Comparison of ENCODE assay signal across 8 cellular contexts in the genomic region with DNA sequence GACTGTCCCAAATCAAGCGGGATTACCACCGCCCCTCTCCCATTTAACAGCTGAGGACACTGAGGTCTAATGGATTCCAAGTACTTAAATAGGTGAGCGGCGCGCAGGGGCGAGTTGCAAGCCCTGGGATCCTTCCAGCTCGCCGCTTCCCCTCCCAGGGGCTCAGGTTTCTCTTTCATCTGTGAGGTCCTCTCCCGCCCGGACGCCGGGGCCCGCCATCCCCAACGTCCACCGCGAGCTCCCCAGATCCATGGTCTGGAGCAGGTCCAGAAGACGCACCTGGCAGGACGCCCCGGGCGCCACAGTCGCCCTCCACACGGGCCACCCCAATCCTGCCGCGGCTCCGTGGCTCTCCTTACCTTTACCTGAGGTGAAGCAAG. TPM values are rescaled to one million over a fixed set of nuclear protein-coding genes. Genes with fewer than 3 reads are reported as not detected.
DNase-seq lines count a peak whose midpoint lies in the region; ATAC-seq and TF ChIP-seq lines count a peak whose summit lies in the region.

No MANE protein-coding gene starts in this region.

- ATAC-seq in HG03196 (IDR thresholded peaks at IDR 0.05; ENCODE audit: unreplicated experiment), result peak; percentile 25
- no peak for ATAC-seq in T-cell (replicated peaks in 1 of 4)
- peak; percentile 27 for ATAC-seq in omental fat pad (ENCODE audit: low FRiP score)

- no peaks in the 10 kb centered on the region for H3K27me3 Mint-ChIP-seq in activated T-cell treated with anti-CD3 and anti-CD28 coated beads, Interleukin-2, amount 50 U/mL, for 24 hours
- no peaks in the 10 kb centered on the region for H3K27me3 Mint-ChIP-seq in T-cell

- TF ChIP-seq CTCF in fibroblast of mammary gland (conservative IDR thresholded peaks at IDR 0.05; ENCODE audit: control insufficient read depth, insufficient read depth, low read depth, low read length), result no peak
- no peak for TF ChIP-seq CTCF in omental fat pad (IDR thresholded peaks at IDR 0.05)

- peak overlapping the region; percentile 88 for H3K4me3 ChIP-seq in fibroblast of mammary gland (ENCODE audit: control insufficient read depth, low read depth, low read length)

- CTCF ChIA-PET in T-cell (lab: Charles Lee), result interaction anchor here (1.3 to 1.5 kb wide), 3 partner anchors 19 to 38 kb away, joined by 4 to 14 read pairs (median 7); no protein-coding TSS in a partner anchor

- no peak for DNase-seq in activated T-cell treated with anti-CD3 and anti-CD28 coated beads, Interleukin-2, amount 50 U/mL, for 24 hours
- DNase-seq in activated T-cell treated with anti-CD3 and anti-CD28 coated beads, Interleukin-2, amount 50 U/mL, for 48 hours, result no peak
- DNase-seq in T-cell (peak in 7 of 34 experiments; percentile 0 to 12 (median 3)), fibroblast of mammary gland (ENCODE audit: low read depth) (peak; percentile 33), omental fat pad (ENCODE audit: low spot score) (peak; percentile 23), T-helper 9 cell (no peak), hippocampal formation (lab: John Stamatoyannopoulos, UW) (no peak)

- H3K9me3 Mint-ChIP-seq in activated T-cell treated with anti-CD3 and anti-CD28 coated beads, Interleukin-2, amount 50 U/mL, for 24 hours, result no peaks in the 10 kb centered on the region
- H3K9me3 Mint-ChIP-seq in T-cell, result no peaks in the 10 kb centered on the region

- POLR2A ChIA-PET in T-cell (lab: Charles Lee), result interaction anchor here (0.7 to 1.7 kb wide), 9 partner anchors 14 to 649 kb away, joined by 3 to 17 read pairs (median 3); a partner anchor contains a TSS

- peak overlapping the region; percentile 99 for H3K27ac Mint-ChIP-seq in activated T-cell treated with anti-CD3 and anti-CD28 coated beads, Interleukin-2, amount 50 U/mL, for 24 hours
- H3K27ac Mint-ChIP-seq in T-cell, result peak overlapping the region; percentile 95 to 99

- peak overlapping the region; percentile 98 for H3K4me3 Mint-ChIP-seq in activated T-cell treated with anti-CD3 and anti-CD28 coated beads, Interleukin-2, amount 50 U/mL, for 24 hours
- H3K4me3 Mint-ChIP-seq in T-cell, result peak overlapping the region; percentile 98 to 99 (median 99)

- H3K4me1 Mint-ChIP-seq in activated T-cell treated with anti-CD3 and anti-CD28 coated beads, Interleukin-2, amount 50 U/mL, for 24 hours (ENCODE audit: low read depth), result peaks cover 61% of the 10 kb centered on the region
- peaks cover 23 to 51% (median 46%) of the 10 kb centered on the region in 3 donors for H3K4me1 Mint-ChIP-seq in T-cell

- H3K36me3 Mint-ChIP-seq in activated T-cell treated with anti-CD3 and anti-CD28 coated beads, Interleukin-2, amount 50 U/mL, for 24 hours (ENCODE audit: low read depth), result peaks cover 21% of the 10 kb centered on the region
- H3K36me3 Mint-ChIP-seq in T-cell, result no peaks in the 10 kb centered on the region

RNA-seq across cellular contexts. Expression of a gene that starts 0.3 kb away (rescaled TPM):
- total RNA-seq in T-cell (10 to 100 TPM; 10.2 to 16.5 (median 12.0) TPM), omental fat pad (10 to 100 TPM in 3 of 4 donors, 1 to 10 TPM in 1; 7.3 to 27.3 (median 13.5) TPM)

Comparison
In these comparisons a context has a peak if more than half of its experiments do, and no peak if none do; other contexts are left out.
1. DNase-seq: peak in fibroblast of mammary gland (single experiment) and omental fat pad (single experiment); none in activated T-cell treated with anti-CD3 and anti-CD28 coated beads, Interleukin-2, amount 50 U/mL, for 24 hours (single experiment), activated T-cell treated with anti-CD3 and anti-CD28 coated beads, Interleukin-2, amount 50 U/mL, for 48 hours (0 of 2), T-helper 9 cell (single experiment) and hippocampal formation (0 of 2).
2. ATAC-seq: peak in HG03196 (single experiment) and omental fat pad (single experiment); none in T-cell (0 of 4).